In genomic region chr5:173855995-173856656, GRCh38 we compare ENCODE assay signal across 12 cellular contexts.
"Had no signal": no experiment of that assay in that cellular context is flagged by ENCODE, and none has a peak within 500 bp of the region (broad histone marks: within the 10 kb centered on the region; RNA-seq: fewer than 3 reads in every experiment).

No MANE protein-coding gene starts in this region.

- H3K4me3 ChIP-seq: ascending aorta, colonic mucosa, lower lobe of right lung, pancreas, tibial artery had no signal

- ATAC-seq: foreskin keratinocyte, lower lobe of right lung had no signal

- FAIRE-seq: endothelial cell of umbilical vein, pancreas had no signal

- H3K9me3 ChIP-seq: ascending aorta, colonic mucosa, lower lobe of right lung, pancreas, tibial artery had no signal

- DNase-seq: activated naive CD4-positive, alpha-beta T cell; caudate nucleus; colonic mucosa; foreskin keratinocyte; lower lobe of right lung; pancreas; stimulated activated CD4-positive, alpha-beta T cell treated with anti-CD3 and anti-CD28 coated beads, Interleukin-1b, Interleukin-23, amount 100 ng/mL, for 48 hours; tibial artery had no signal

- H3K9me3 Mint-ChIP-seq: activated T-helper 1 cell treated with anti-CD3 and anti-CD28 coated beads, Interleukin-12 subunit alpha, Interleukin-12 subunit beta, Interleukin-2, Interleukin-4 antibody, amounts not matched to agents 30 ng/mL and 10 ng/mL and 1 ng/mL, durations not matched to agents 14 hours and 24 hours and 36 hours; mesothelial cell of epicardium had no signal

- H3K27ac Mint-ChIP-seq: activated T-helper 1 cell treated with anti-CD3 and anti-CD28 coated beads, Interleukin-12 subunit alpha, Interleukin-12 subunit beta, Interleukin-2, Interleukin-4 antibody, amounts not matched to agents 30 ng/mL and 10 ng/mL and 1 ng/mL, durations not matched to agents 14 hours and 24 hours and 36 hours; mesothelial cell of epicardium had no signal

- H3K27me3 ChIP-seq: ascending aorta, colonic mucosa, foreskin keratinocyte, pancreas, tibial artery had no signal

- H3K36me3 ChIP-seq: ascending aorta, colonic mucosa, lower lobe of right lung, pancreas, tibial artery had no signal

- H3K4me3 Mint-ChIP-seq: activated T-helper 1 cell treated with anti-CD3 and anti-CD28 coated beads, Interleukin-12 subunit alpha, Interleukin-12 subunit beta, Interleukin-2, Interleukin-4 antibody, amounts not matched to agents 30 ng/mL and 10 ng/mL and 1 ng/mL, durations not matched to agents 14 hours and 24 hours and 36 hours; mesothelial cell of epicardium had no signal

- H3K27ac ChIP-seq: colonic mucosa, foreskin keratinocyte, lower lobe of right lung, pancreas, tibial artery had no signal

- H3K36me3 Mint-ChIP-seq: mesothelial cell of epicardium had no signal

- H3K4me1 ChIP-seq: foreskin keratinocyte, lower lobe of right lung had no signal
